10 cellular contexts compared by ENCODE assay signal in the genomic region with DNA sequence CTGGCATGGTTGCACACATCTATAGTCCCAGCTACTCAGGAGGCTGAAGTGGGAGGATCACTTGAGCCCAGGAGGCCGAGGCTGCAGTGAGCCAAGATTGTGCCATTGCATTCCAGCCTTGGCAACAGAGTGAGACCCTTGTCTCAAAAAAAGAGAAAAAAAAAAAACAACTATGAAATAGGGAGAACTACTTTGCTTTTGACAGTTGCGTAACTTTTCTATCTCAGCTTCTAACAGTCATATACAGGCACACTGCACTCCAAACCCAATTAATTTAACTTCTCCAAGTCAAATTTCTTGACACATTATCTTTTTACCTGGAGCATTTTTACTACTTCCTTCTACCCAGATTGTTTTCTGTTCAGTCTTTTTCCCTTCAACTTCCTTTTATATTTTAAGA. TPM values are rescaled to one million over a fixed set of nuclear protein-coding genes. Genes with fewer than 3 reads are reported as not detected.
"Had no signal": no experiment of that assay in that cellular context is flagged by ENCODE, and none has a peak within 500 bp of the region (broad histone marks: within the 10 kb centered on the region; RNA-seq: fewer than 3 reads in every experiment).

No MANE protein-coding gene starts in this region.

- H3K4me2 ChIP-seq: KMS-11 had no signal

- H3K27ac ChIP-seq: HL-60, KMS-11 had no signal

- DNase-seq: Karpas-422, KBM-7, KG1 had no signal

- H3K9ac ChIP-seq: KMS-11 had no signal

- H3K4me3 ChIP-seq: K562 had no signal

- ATAC-seq: K562 had no signal

- FAIRE-seq: HTR-8/SVneo, K562 had no signal

RNA-seq across cellular contexts. Expression of a gene that starts 24.1 kb away (rescaled TPM):
- total RNA-seq: HT-29, HT1080, K562 had no signal
- polyA plus RNA-seq: IgD-negative memory B cell, K562 had no signal
